In genomic region chr1:10687142-10687715, GRCh38 we compare ENCODE assay signal across 12 cellular contexts.
DNase-seq lines count a peak whose midpoint lies in the region; FAIRE-seq and TF ChIP-seq lines count a peak whose summit lies in the region.
"Had no signal": no experiment of that assay in that cellular context is flagged by ENCODE, and none has a peak within 500 bp of the region (broad histone marks: within the 10 kb centered on the region; RNA-seq: fewer than 3 reads in every experiment).

No MANE protein-coding gene starts in this region.

- peaks cover 0 to 47% (median 0%) of the 10 kb centered on the region in 3 donors for H3K36me3 ChIP-seq in esophagus squamous epithelium
- no peaks in the 10 kb centered on the region for H3K36me3 ChIP-seq in mucosa of stomach (ENCODE audit: control insufficient read depth, insufficient read depth, low read length)
- no peaks in the 10 kb centered on the region for H3K36me3 ChIP-seq in thyroid gland
- H3K36me3 ChIP-seq in osteoblast (ENCODE audit: insufficient read depth, low read length), result no peaks in the 10 kb centered on the region

- H3K4me3 ChIP-seq in esophagus squamous epithelium (no peak overlapping the region), mucosa of stomach (ENCODE audit: low read length) (no peak overlapping the region), thyroid gland (replicated peaks in 1 of 3) (no peak overlapping the region), osteoblast (ENCODE audit: insufficient read depth, low read length) (no peak overlapping the region)

- H3K27ac ChIP-seq in esophagus squamous epithelium (peak overlapping the region; percentile 4 to 78 (median 70)), thyroid gland (peak overlapping the region; percentile 64 to 88 (median 66)), osteoblast (ENCODE audit: low read depth, low read length) (no peak overlapping the region)

- DNase-seq in DMS 273 (lab: John Stamatoyannopoulos, UW; ENCODE audit: unreplicated experiment) (peak; percentile 40), DMS 273 treated with DMSO at 0.1 percent for 48 hours (lab: John Stamatoyannopoulos, UW) (no peak), esophagus squamous epithelium (lab: John Stamatoyannopoulos, UW) (no peak), thyroid gland (no peak), H54 (ENCODE audit: insufficient read length, low spot score) (no peak), osteoblast (ENCODE audit: insufficient read length, low spot score, missing footprints) (no peak), SW 1271 (lab: John Stamatoyannopoulos, UW) (no peak)
- DNase-seq: 8988T; activated T-cell treated with anti-CD3 and anti-CD28 coated beads, Interleukin-2, amount 50 U/mL, for 4 hours; HFFc6; stimulated activated CD4-positive, alpha-beta T cell treated with anti-CD3 and anti-CD28 coated beads, Interleukin-4, amount 100 ng/mL, for 1 hour had no signal

- peak overlapping the region; percentile 29 for H3K9ac ChIP-seq in mucosa of stomach (ENCODE audit: low read length)

- TF ChIP-seq CTCF in esophagus squamous epithelium (IDR thresholded peaks at IDR 0.05) (no peak), thyroid gland (IDR thresholded peaks at IDR 0.05) (no peak), osteoblast (IDR thresholded peaks at IDR 0.05; ENCODE audit: extremely low read depth, low read depth, low read length) (no peak)

- H4K20me1 ChIP-seq in osteoblast (ENCODE audit: insufficient read depth, low read length), result no peaks in the 10 kb centered on the region

- no peaks in the 10 kb centered on the region for H3K79me2 ChIP-seq in osteoblast (ENCODE audit: insufficient read depth, low read length)

- no peaks in the 10 kb centered on the region for H3K9me3 ChIP-seq in esophagus squamous epithelium
- no peaks in the 10 kb centered on the region for H3K9me3 ChIP-seq in mucosa of stomach (ENCODE audit: control insufficient read depth, low read length)
- no peaks in the 10 kb centered on the region for H3K9me3 ChIP-seq in thyroid gland
- H3K9me3 ChIP-seq in osteoblast (ENCODE audit: low read depth, low read length), result no peaks in the 10 kb centered on the region

- no peak for FAIRE-seq in H54 (lab: Jason Lieb, UNC)

- TF ChIP-seq POLR2A in esophagus squamous epithelium (IDR thresholded peaks at IDR 0.05) (no peak), thyroid gland (IDR thresholded peaks at IDR 0.05) (no peak), H54 (IDR thresholded peaks at IDR 0.05; ENCODE audit: low read depth, low read length) (no peak)

- no peaks in the 10 kb centered on the region for H3K27me3 ChIP-seq in esophagus squamous epithelium
- no peaks in the 10 kb centered on the region for H3K27me3 ChIP-seq in mucosa of stomach (ENCODE audit: control insufficient read depth, insufficient read depth, low read length)
- H3K27me3 ChIP-seq in thyroid gland, result no peaks in the 10 kb centered on the region
- no peaks in the 10 kb centered on the region for H3K27me3 ChIP-seq in osteoblast (ENCODE audit: insufficient read depth, low read length)

- H2AFZ ChIP-seq in osteoblast (ENCODE audit: low read length), result no peak overlapping the region

- intact Hi-C loops in esophagus squamous epithelium (cut with DNase I), result loop anchor here (10.0 kb wide), 1 partner anchor 178 kb away; no protein-coding TSS in a partner anchor
- intact Hi-C loops in thyroid gland (cut with DNase I), result no loop called here

- no peak overlapping the region for H3K4me2 ChIP-seq in osteoblast (ENCODE audit: insufficient read depth, low read length)

- H3K4me1 ChIP-seq in esophagus squamous epithelium, result peaks cover 30 to 100% (median 48%) of the 10 kb centered on the region in 3 donors
- H3K4me1 ChIP-seq in mucosa of stomach (ENCODE audit: control insufficient read depth, insufficient read depth, low read length), result peaks cover 99% of the 10 kb centered on the region
- peaks cover 58 to 63% of the 10 kb centered on the region in 2 donors for H3K4me1 ChIP-seq in thyroid gland
- H3K4me1 ChIP-seq in osteoblast (ENCODE audit: insufficient read depth, low read length), result peaks cover 21% of the 10 kb centered on the region

- WGBS in esophagus squamous epithelium, 2 donors, result 83 to 89% methylated on average over 2 to 3 of the region's 10 CpGs
- 79 to 98% methylated on average over 5 to 10 of the region's 10 CpGs for WGBS in thyroid gland, 2 donors
